ENCODE assay signal across 27 cellular contexts in genomic region chr18:10979411-10979810, GRCh38.
"Had no signal": no experiment of that assay in that cellular context is flagged by ENCODE, and none has a peak within 500 bp of the region (broad histone marks: within the 10 kb centered on the region; RNA-seq: fewer than 3 reads in every experiment).

No MANE protein-coding gene starts in this region.

- H3K27ac Mint-ChIP-seq: natural killer cell; nephron; neural progenitor cell; progenitor cell of endocrine pancreas; stimulated activated effector memory CD8-positive, alpha-beta T cell treated with anti-CD3 and anti-CD28 coated beads, Interleukin-12 subunit alpha, Interleukin-12 subunit beta, amount 100 ng/mL, for 72 hours; stimulated activated naive B cell treated with anti-CD40 and anti-IgM and Interleukin-4, amounts not matched to agents 10 μg/mL and 1 μg/mL and 100 μg/mL, for 72 hours; stimulated activated naive CD8-positive, alpha-beta T cell treated with anti-CD3 and anti-CD28 coated beads, Interleukin-15, Interleukin-2, amounts not matched to agents 100 ng/mL and 50 ng/mL, for 24 hours had no signal

- H3K4me1 Mint-ChIP-seq: natural killer cell; nephron; neural progenitor cell; stimulated activated effector memory CD8-positive, alpha-beta T cell treated with anti-CD3 and anti-CD28 coated beads, Interleukin-12 subunit alpha, Interleukin-12 subunit beta, amount 100 ng/mL, for 72 hours; stimulated activated naive B cell treated with anti-CD40 and anti-IgM and Interleukin-4, amounts not matched to agents 10 μg/mL and 1 μg/mL and 100 μg/mL, for 72 hours had no signal

- H3K36me3 Mint-ChIP-seq: neural progenitor cell; stimulated activated effector memory CD8-positive, alpha-beta T cell treated with anti-CD3 and anti-CD28 coated beads, Interleukin-12 subunit alpha, Interleukin-12 subunit beta, amount 100 ng/mL, for 72 hours; stimulated activated naive B cell treated with anti-CD40 and anti-IgM and Interleukin-4, amounts not matched to agents 10 μg/mL and 1 μg/mL and 100 μg/mL, for 72 hours had no signal

- H3K27me3 Mint-ChIP-seq: progenitor cell of endocrine pancreas; stimulated activated naive CD8-positive, alpha-beta T cell treated with anti-CD3 and anti-CD28 coated beads, Interleukin-15, Interleukin-2, amounts not matched to agents 100 ng/mL and 50 ng/mL, for 24 hours had no signal

- DNase-seq: natural killer cell; occipital lobe; pancreas; psoas muscle; right cardiac atrium; right lobe of liver; sigmoid colon; small intestine; stimulated activated CD4-positive, alpha-beta T cell treated with anti-CD3 and anti-CD28 coated beads, Interleukin-15, amount 100 ng/mL, for 24 hours; stimulated activated CD4-positive, alpha-beta T cell treated with anti-CD3 and anti-CD28 coated beads, Interleukin-2, amount 100 ng/mL, for 24 hours; stimulated activated CD4-positive, alpha-beta T cell treated with anti-CD3 and anti-CD28 coated beads, Interleukin-2, amount 100 ng/mL, for 48 hours; stimulated activated CD4-positive, alpha-beta T cell treated with anti-CD3 and anti-CD28 coated beads, Interleukin-4, amount 100 ng/mL, for 24 hours; stimulated activated naive B cell treated with anti-CD40 and anti-IgM and Interleukin-4, amounts not matched to agents 10 μg/mL and 1 μg/mL and 100 μg/mL, for 72 hours; stimulated activated naive CD4-positive, alpha-beta T cell treated with Interleukin-2 at 50 U/mL for 16 hours; stomach; thyroid gland; trophoblast cell; upper lobe of left lung had no signal

- H2AFZ ChIP-seq: neural progenitor cell had no signal

- H3K9me3 ChIP-seq: pancreas, thyroid gland, vagina had no signal

- H3K4me3 Mint-ChIP-seq: natural killer cell; nephron; neural progenitor cell; stimulated activated effector memory CD8-positive, alpha-beta T cell treated with anti-CD3 and anti-CD28 coated beads, Interleukin-12 subunit alpha, Interleukin-12 subunit beta, amount 100 ng/mL, for 72 hours; stimulated activated naive B cell treated with anti-CD40 and anti-IgM and Interleukin-4, amounts not matched to agents 10 μg/mL and 1 μg/mL and 100 μg/mL, for 72 hours; stimulated activated naive CD8-positive, alpha-beta T cell treated with anti-CD3 and anti-CD28 coated beads, Interleukin-15, Interleukin-2, amounts not matched to agents 100 ng/mL and 50 ng/mL, for 24 hours had no signal

- H3K4me3 ChIP-seq: neural progenitor cell, pancreas, psoas muscle, right lobe of liver, sigmoid colon, stomach, thoracic aorta, thyroid gland, tibial nerve, upper lobe of left lung, vagina had no signal

- H3K27ac ChIP-seq: neural progenitor cell, pancreas, psoas muscle, right lobe of liver, sigmoid colon, stomach, thoracic aorta, thyroid gland, tibial nerve, upper lobe of left lung, vagina had no signal

- H3K27me3 ChIP-seq: neural progenitor cell, pancreas, right lobe of liver, sigmoid colon, stomach, thyroid gland, tibial nerve, upper lobe of left lung, vagina had no signal

- H3K9ac ChIP-seq: neural progenitor cell had no signal

- H3K4me1 ChIP-seq: neural progenitor cell, pancreas, psoas muscle, right lobe of liver, sigmoid colon, stomach, thyroid gland, tibial nerve, upper lobe of left lung, vagina had no signal

- H3K4me2 ChIP-seq: neural progenitor cell had no signal

- H3K36me3 ChIP-seq: neural progenitor cell, pancreas, right lobe of liver, sigmoid colon, stomach, thoracic aorta, thyroid gland, tibial nerve, upper lobe of left lung, vagina had no signal

- FAIRE-seq: small intestine, urothelium cell line had no signal
